ENCODE assay signal across 34 cellular contexts in genomic region chr15:32879980-32880379, GRCh38.
"Had no signal": no experiment of that assay in that cellular context is flagged by ENCODE, and none has a peak within 500 bp of the region (broad histone marks: within the 10 kb centered on the region; RNA-seq: fewer than 3 reads in every experiment).

No MANE protein-coding gene starts in this region.

- H3K9me3 Mint-ChIP-seq: activated CD4-positive, alpha-beta memory T cell treated with anti-CD3 and anti-CD28 coated beads, Interleukin-2, amount 10 ng/mL, durations not matched to agents 7 days and 5 days; activated naive CD8-positive, alpha-beta T cell treated with anti-CD3 and anti-CD28 coated beads for 36 hours; T-cell had no signal

- H3K36me3 ChIP-seq: MG63, WERI-Rb-1 had no signal

- H3K9me3 ChIP-seq: MG63 had no signal

- H3K27ac ChIP-seq: brain microvascular endothelial cell, RWPE1, WERI-Rb-1 had no signal

- ATAC-seq: activated CD8-positive, alpha-beta memory T cell treated with anti-CD3 and anti-CD28 coated beads, Interleukin-2, amount 10 ng/mL, durations not matched to agents 7 days and 5 days; PC-3; Right ventricle myocardium inferior; T-cell had no signal

- H3K36me3 Mint-ChIP-seq: activated CD8-positive, alpha-beta memory T cell treated with anti-CD3 and anti-CD28 coated beads, Interleukin-2, amount 10 ng/mL, durations not matched to agents 7 days and 5 days; activated naive CD8-positive, alpha-beta T cell treated with anti-CD3 and anti-CD28 coated beads for 36 hours; T-cell had no signal

- H3K27me3 Mint-ChIP-seq: activated CD8-positive, alpha-beta memory T cell treated with anti-CD3 and anti-CD28 coated beads, Interleukin-2, amount 10 ng/mL, durations not matched to agents 7 days and 5 days; activated naive CD8-positive, alpha-beta T cell treated with anti-CD3 and anti-CD28 coated beads for 36 hours; T-cell had no signal

- DNase-seq: activated CD4-positive, alpha-beta memory T cell treated with anti-CD3 and anti-CD28 coated beads, Interleukin-2, amount 10 ng/mL, durations not matched to agents 7 days and 5 days; activated CD4-positive, alpha-beta T cell treated with anti-CD3 and anti-CD28 coated beads for 1 hour; activated CD4-positive, alpha-beta T cell treated with anti-CD3 and anti-CD28 coated beads for 48 hours; activated CD4-positive, CD25-positive, alpha-beta regulatory T cell; activated CD8-positive, alpha-beta memory T cell treated with anti-CD3 and anti-CD28 coated beads for 24 hours; activated CD8-positive, alpha-beta memory T cell treated with anti-CD3 and anti-CD28 coated beads, Interleukin-2, amount 10 ng/mL, durations not matched to agents 7 days and 5 days; activated CD8-positive, alpha-beta memory T cell treated with anti-CD3 and anti-CD28 coated beads, Interleukin-2, amount 50 U/mL, for 48 hours; activated effector memory CD4-positive, alpha-beta T cell treated with anti-CD3 and anti-CD28 coated beads, Interleukin-2, amount 50 U/mL, for 16 hours; activated naive CD4-positive, alpha-beta T cell; activated naive CD4-positive, alpha-beta T cell treated with anti-CD3 and anti-CD28 coated beads, Interleukin-2, amount 50 U/mL, for 16 hours; activated naive CD8-positive, alpha-beta T cell treated with anti-CD3 and anti-CD28 coated beads for 36 hours; activated T-cell treated with anti-CD3 and anti-CD28 coated beads, Interleukin-2, amount 50 U/mL, for 48 hours; amniotic stem cell; aorta; brain microvascular endothelial cell; central memory CD4-positive, alpha-beta T cell; Kasumi-1; MG63; NCI-H1048; NCI-H1105 treated with DMSO at 0.1 percent for 48 hours; NCI-H1436; NCI-H1694 treated with DMSO at 0.1 percent for 48 hours; NCI-H2029; NCI-H345; NCI-H524 treated with DMSO at 0.1 percent for 48 hours; NK-92 treated with Interleukin-12 subunit alpha and Interleukin-12 subunit beta, amount 100 ng/mL, for 24 hours; PC-3; SIG-M5; T-cell; T-helper 2 cell; T-helper 9 cell; WERI-Rb-1 had no signal

- H3K4me1 Mint-ChIP-seq: activated CD4-positive, alpha-beta memory T cell treated with anti-CD3 and anti-CD28 coated beads, Interleukin-2, amount 10 ng/mL, durations not matched to agents 7 days and 5 days; activated CD8-positive, alpha-beta memory T cell treated with anti-CD3 and anti-CD28 coated beads, Interleukin-2, amount 10 ng/mL, durations not matched to agents 7 days and 5 days; activated naive CD8-positive, alpha-beta T cell treated with anti-CD3 and anti-CD28 coated beads for 36 hours; T-cell had no signal

- H3K4me3 Mint-ChIP-seq: activated CD4-positive, alpha-beta memory T cell treated with anti-CD3 and anti-CD28 coated beads, Interleukin-2, amount 10 ng/mL, durations not matched to agents 7 days and 5 days; activated CD8-positive, alpha-beta memory T cell treated with anti-CD3 and anti-CD28 coated beads, Interleukin-2, amount 10 ng/mL, durations not matched to agents 7 days and 5 days; activated naive CD8-positive, alpha-beta T cell treated with anti-CD3 and anti-CD28 coated beads for 36 hours; T-cell had no signal

- H3K4me3 ChIP-seq: MG63 had no signal

- H3K27ac Mint-ChIP-seq: activated CD4-positive, alpha-beta memory T cell treated with anti-CD3 and anti-CD28 coated beads, Interleukin-2, amount 10 ng/mL, durations not matched to agents 7 days and 5 days; activated CD8-positive, alpha-beta memory T cell treated with anti-CD3 and anti-CD28 coated beads, Interleukin-2, amount 10 ng/mL, durations not matched to agents 7 days and 5 days; activated naive CD8-positive, alpha-beta T cell treated with anti-CD3 and anti-CD28 coated beads for 36 hours; T-cell had no signal

- H3K27me3 ChIP-seq: brain microvascular endothelial cell, MG63 had no signal
